13 cellular contexts compared by ENCODE assay signal in genomic region chr4:88812976-88813375, GRCh38.
A peak's percentile ranks its signal among the peaks of the same experiment; 100 is the strongest.
DNase-seq lines count a peak whose midpoint lies in the region; ATAC-seq and TF ChIP-seq lines count a peak whose summit lies in the region.
"Had no signal": no experiment of that assay in that cellular context is flagged by ENCODE, and none has a peak within 500 bp of the region (broad histone marks: within the 10 kb centered on the region; RNA-seq: fewer than 3 reads in every experiment).

No MANE protein-coding gene starts in this region.

- peaks cover 38% of the 10 kb centered on the region for H3K4me1 ChIP-seq in hepatocyte (ENCODE audit: insufficient read depth)
- H3K4me1 ChIP-seq in left lung: peaks cover 7 to 41% of the 10 kb centered on the region in 2 donors
- H3K4me1 ChIP-seq in parathyroid adenoma: peaks cover 9% of the 10 kb centered on the region
- peaks cover 17 to 55% (median 31%) of the 10 kb centered on the region in 4 donors for H3K4me1 ChIP-seq in upper lobe of left lung

- no peaks in the 10 kb centered on the region for H3K9me2 ChIP-seq in hepatocyte (replicated peaks; ENCODE audit: insufficient read depth)

- intact Hi-C loops in left lung (cut with DNase I): no loop called here

- peak overlapping the region; percentile 27 for H3K27ac ChIP-seq in hepatocyte
- H3K27ac ChIP-seq in left lung: no peak overlapping the region
- peak overlapping the region; percentile 0 for H3K27ac ChIP-seq in parathyroid adenoma
- H3K27ac ChIP-seq in upper lobe of left lung: peak overlapping the region in 3 of 4 donors; percentile 27 to 62 (median 46)
- H3K27ac ChIP-seq: BLaER1 treated with 17β-estradiol and CSF1 and Interleukin-3, amounts not matched to agents 10 nM and 100 nM had no signal

- TF ChIP-seq CTCF in hepatocyte (IDR thresholded peaks at IDR 0.05; ENCODE audit: poor library complexity) (no peak), left lung (IDR thresholded peaks at IDR 0.05) (no peak), parathyroid adenoma (IDR thresholded peaks at IDR 0.05) (no peak), upper lobe of left lung (IDR thresholded peaks at IDR 0.05) (no peak)

- DNase-seq in hepatocyte (ENCODE audit: low spot score) (no peak), left lung (no peak), upper lobe of left lung (no peak), NOMO-1 treated with dmso at 0.1 percent for 144 hours (lab: John Stamatoyannopoulos, UW; ENCODE audit: unreplicated experiment) (no peak), germinal center (ENCODE audit: low spot score) (no peak)
- DNase-seq: Calu3; CD8-positive, alpha-beta T cell; DMS79 treated with DMSO at 0.1 percent for 48 hours; GF-D8; HCEC 1CT had no signal

- H3K4me3 ChIP-seq in hepatocyte: no peak overlapping the region
- no peak overlapping the region for H3K4me3 ChIP-seq in left lung
- no peak overlapping the region for H3K4me3 ChIP-seq in parathyroid adenoma (ENCODE audit: low read depth, low read length)
- no peak overlapping the region for H3K4me3 ChIP-seq in upper lobe of left lung
- H3K4me3 ChIP-seq: BLaER1 treated with 17β-estradiol and CSF1 and Interleukin-3, amounts not matched to agents 10 nM and 100 nM; GM23338 had no signal

- no peak for TF ChIP-seq EP300 in upper lobe of left lung (IDR thresholded peaks at IDR 0.05)

- H3K27me3 ChIP-seq in hepatocyte: no peaks in the 10 kb centered on the region
- no peaks in the 10 kb centered on the region for H3K27me3 ChIP-seq in left lung
- no peaks in the 10 kb centered on the region for H3K27me3 ChIP-seq in parathyroid adenoma (ENCODE audit: control insufficient read depth, insufficient read depth, low read length)
- H3K27me3 ChIP-seq in upper lobe of left lung: no peaks in the 10 kb centered on the region
- H3K27me3 ChIP-seq: BLaER1 treated with 17β-estradiol and CSF1 and Interleukin-3, amounts not matched to agents 10 nM and 100 nM had no signal

- H3K9ac ChIP-seq in parathyroid adenoma: no peak overlapping the region
- H3K9ac ChIP-seq: BLaER1 treated with 17β-estradiol and CSF1 and Interleukin-3, amounts not matched to agents 10 nM and 100 nM had no signal

- H3K36me3 ChIP-seq in hepatocyte (replicated peaks; ENCODE audit: insufficient read depth, low read depth): no peaks in the 10 kb centered on the region
- no peaks in the 10 kb centered on the region for H3K36me3 ChIP-seq in left lung
- no peaks in the 10 kb centered on the region for H3K36me3 ChIP-seq in parathyroid adenoma (ENCODE audit: control insufficient read depth, insufficient read depth, low read length)
- no peaks in the 10 kb centered on the region for H3K36me3 ChIP-seq in upper lobe of left lung

- H3K79me2 ChIP-seq in hepatocyte (peaks cover 100% of the 10 kb centered on the region), parathyroid adenoma (peaks cover 28% of the 10 kb centered on the region)

- H2AFZ ChIP-seq in hepatocyte: no peak overlapping the region
- H2AFZ ChIP-seq in parathyroid adenoma: no peak overlapping the region
- H2AFZ ChIP-seq: GM23338 had no signal

- H3K9me3 ChIP-seq in hepatocyte (ENCODE audit: low read depth) (no peaks in the 10 kb centered on the region), left lung (no peaks in the 10 kb centered on the region), parathyroid adenoma (ENCODE audit: control insufficient read depth, low read length) (no peaks in the 10 kb centered on the region), upper lobe of left lung (no peaks in the 10 kb centered on the region)
- H3K9me3 ChIP-seq: BLaER1 treated with 17β-estradiol and CSF1 and Interleukin-3, amounts not matched to agents 10 nM and 100 nM had no signal

- H3K4me2 ChIP-seq in hepatocyte: no peak overlapping the region
- no peak overlapping the region for H3K4me2 ChIP-seq in parathyroid adenoma (ENCODE audit: low read length)
- H3K4me2 ChIP-seq: GM23338 had no signal

- WGBS in hepatocyte (ENCODE audit: low lambda C conversion rate, missing lambda C conversion rate): 83% methylated on average over 2 of the region's 2 CpGs
- 56 to 70% methylated on average over 2 of the region's 2 CpGs for WGBS in upper lobe of left lung, 2 donors

- no peak for TF ChIP-seq POLR2A in upper lobe of left lung (IDR thresholded peaks at IDR 0.05)

- ATAC-seq in left lung (peak; percentile 36), upper lobe of left lung (ENCODE audit: low FRiP score in 2 of 2) (no peak)
- ATAC-seq: CD8-positive, alpha-beta T cell; GM23338 had no signal

- peaks cover 34% of the 10 kb centered on the region for H4K20me1 ChIP-seq in hepatocyte (ENCODE audit: insufficient read depth, poor library complexity, severe bottlenecking)

Comparison
In these comparisons a context has a peak if more than half of its experiments do, and no peak if none do; other contexts are left out.
1. H3K27ac ChIP-seq: peak in hepatocyte (single experiment), parathyroid adenoma (single experiment) and upper lobe of left lung (3 of 4); none in left lung (0 of 2).